ENCODE assay signal across 12 cellular contexts in genomic region chr12:75850751-75851462, GRCh38.
A peak's percentile ranks its signal among the peaks of the same experiment; 100 is the strongest.
DNase-seq lines count a peak whose midpoint lies in the region; ATAC-seq and TF ChIP-seq lines count a peak whose summit lies in the region.
"Had no signal": no experiment of that assay in that cellular context is flagged by ENCODE, and none has a peak within 500 bp of the region (broad histone marks: within the 10 kb centered on the region; RNA-seq: fewer than 3 reads in every experiment).

No MANE protein-coding gene starts in this region.

- no peaks in the 10 kb centered on the region for H3K36me3 Mint-ChIP-seq in type B pancreatic cell
- H3K36me3 Mint-ChIP-seq in CD14-positive monocyte = no peaks in the 10 kb centered on the region
- no peaks in the 10 kb centered on the region for H3K36me3 Mint-ChIP-seq in stimulated activated memory B cell treated with anti-CD40 and anti-IgM and Interleukin-4, amounts not matched to agents 10 μg/mL and 1 μg/mL and 100 μg/mL, for 72 hours

- peak; percentile 71 to 84 for DNase-seq in NCI-H2081 (lab: John Stamatoyannopoulos, UW)
- DNase-seq in NCI-H2081 treated with DMSO at 0.1 percent for 48 hours (lab: John Stamatoyannopoulos, UW) = no peak
- DNase-seq in PC-3 = peak; percentile 90
- peak; percentile 50 for DNase-seq in fibroblast of pulmonary artery (ENCODE audit: low read depth)
- no peak for DNase-seq in type B pancreatic cell (ENCODE audit: extremely low spot score, unreplicated experiment)
- no peak for DNase-seq in CD14-positive monocyte (ENCODE audit: low spot score)
- no peak for DNase-seq in stimulated activated CD4-positive, alpha-beta T cell treated with anti-CD3 and anti-CD28 coated beads, Interleukin-12 subunit alpha, Interleukin-12 subunit beta, amount 100 ng/mL, for 4 hours
- DNase-seq: ACHN; activated CD4-positive, alpha-beta T cell treated with anti-CD3 and anti-CD28 coated beads, Interleukin-2, amount 10 ng/mL, durations not matched to agents 7 days and 5 days; OCI-M1 had no signal

- H3K4me3 Mint-ChIP-seq in type B pancreatic cell = peak overlapping the region; percentile 61
- H3K4me3 Mint-ChIP-seq in CD14-positive monocyte = no peak overlapping the region
- no peak overlapping the region for H3K4me3 Mint-ChIP-seq in stimulated activated memory B cell treated with anti-CD40 and anti-IgM and Interleukin-4, amounts not matched to agents 10 μg/mL and 1 μg/mL and 100 μg/mL, for 72 hours
- H3K4me3 Mint-ChIP-seq: activated CD4-positive, alpha-beta T cell treated with anti-CD3 and anti-CD28 coated beads, Interleukin-2, amount 10 ng/mL, durations not matched to agents 7 days and 5 days had no signal

- peak overlapping the region; percentile 27; the same call in 1 of the 2 replicates for H2AFZ ChIP-seq in PC-3 (ENCODE audit: low read length)
- H2AFZ ChIP-seq: parathyroid adenoma had no signal

- peak overlapping the region; percentile 93 for H3K27ac ChIP-seq in PC-3 (ENCODE audit: low read length)
- H3K27ac ChIP-seq: parathyroid adenoma had no signal

- H3F3A ChIP-seq in PC-3 (ENCODE audit: low read length, unreplicated experiment) = no peaks in the 10 kb centered on the region

- no TSS peak for BruUV-seq in PC-3 (replicated peaks; lab: Mats Ljungman, UMichigan)

- POLR2A ChIA-PET in PC-3 (lab: Charles Lee; ENCODE audit: unreplicated experiment) = interaction anchor here (0.6 kb wide), 1 partner anchor 12 kb away, joined by 3 read pairs; no protein-coding TSS in a partner anchor

- no peaks in the 10 kb centered on the region for H4K20me1 ChIP-seq in PC-3 (ENCODE audit: low read length)

- no peaks in the 10 kb centered on the region for H3K79me2 ChIP-seq in PC-3 (ENCODE audit: low read length)
- H3K79me2 ChIP-seq: parathyroid adenoma had no signal

- H3K9me3 Mint-ChIP-seq in type B pancreatic cell = peaks cover 14% of the 10 kb centered on the region
- peaks cover 0 to 4% (median 0%) of the 10 kb centered on the region in 7 donors for H3K9me3 Mint-ChIP-seq in CD14-positive monocyte
- peaks cover 4% of the 10 kb centered on the region for H3K9me3 Mint-ChIP-seq in stimulated activated memory B cell treated with anti-CD40 and anti-IgM and Interleukin-4, amounts not matched to agents 10 μg/mL and 1 μg/mL and 100 μg/mL, for 72 hours

- H3K27ac Mint-ChIP-seq in type B pancreatic cell (peak overlapping the region; percentile 68), CD14-positive monocyte (no peak overlapping the region)
- H3K27ac Mint-ChIP-seq in stimulated activated memory B cell treated with anti-CD40 and anti-IgM and Interleukin-4, amounts not matched to agents 10 μg/mL and 1 μg/mL and 100 μg/mL, for 72 hours = no peak overlapping the region
- H3K27ac Mint-ChIP-seq: activated CD4-positive, alpha-beta T cell treated with anti-CD3 and anti-CD28 coated beads, Interleukin-2, amount 10 ng/mL, durations not matched to agents 7 days and 5 days had no signal

- H3K4me3 ChIP-seq in PC-3 (ENCODE audit: low read length) (no peak overlapping the region), fibroblast of pulmonary artery (replicated peaks; ENCODE audit: low read depth, low read length) (no peak overlapping the region)

- peak overlapping the region; percentile 42 for H3K9ac ChIP-seq in PC-3 (ENCODE audit: low read length)
- H3K9ac ChIP-seq: parathyroid adenoma had no signal

- H3K27me3 Mint-ChIP-seq in type B pancreatic cell (no peaks in the 10 kb centered on the region), CD14-positive monocyte (ENCODE audit: low read depth in 3 of 3) (peaks cover 2 to 7% (median 4%) of the 10 kb centered on the region in 3 donors)
- peaks cover 30% of the 10 kb centered on the region for H3K27me3 Mint-ChIP-seq in stimulated activated memory B cell treated with anti-CD40 and anti-IgM and Interleukin-4, amounts not matched to agents 10 μg/mL and 1 μg/mL and 100 μg/mL, for 72 hours

- H3K4me1 Mint-ChIP-seq in type B pancreatic cell (ENCODE audit: unreplicated experiment) (peaks cover 50% of the 10 kb centered on the region), CD14-positive monocyte (no peaks in the 10 kb centered on the region)
- H3K4me1 Mint-ChIP-seq in stimulated activated memory B cell treated with anti-CD40 and anti-IgM and Interleukin-4, amounts not matched to agents 10 μg/mL and 1 μg/mL and 100 μg/mL, for 72 hours = no peaks in the 10 kb centered on the region

- peaks cover 44% of the 10 kb centered on the region for H3K4me1 ChIP-seq in PC-3 (ENCODE audit: insufficient read depth, low read length)
- H3K4me1 ChIP-seq: parathyroid adenoma had no signal

- H3K9me2 ChIP-seq in PC-3 (replicated peaks; ENCODE audit: low read length) = no peaks in the 10 kb centered on the region

- intact Hi-C loops in PC-3 (cut with micrococcal nuclease) (no loop called here), CD14-positive monocyte (cut with micrococcal nuclease) (no loop called here)

- H3K9me3 ChIP-seq in PC-3 (ENCODE audit: low read length) = no peaks in the 10 kb centered on the region

- no peaks in the 10 kb centered on the region for H3K36me3 ChIP-seq in PC-3 (ENCODE audit: low read depth, low read length)

- CTCF ChIA-PET in PC-3 (lab: Charles Lee) = interaction anchor here (0.6 kb wide), 1 partner anchor 174 kb away, joined by 3 read pairs; no protein-coding TSS in a partner anchor

- peak overlapping the region; percentile 60 for H3K4me2 ChIP-seq in PC-3 (ENCODE audit: low read length)

- no peaks in the 10 kb centered on the region for H3K27me3 ChIP-seq in PC-3 (ENCODE audit: low read length)

- peak; percentile 86 for ATAC-seq in PC-3
- ATAC-seq in stimulated activated memory B cell treated with anti-CD40 and anti-IgM and Interleukin-4, amounts not matched to agents 10 μg/mL and 1 μg/mL and 100 μg/mL, for 72 hours = no peak

- TF ChIP-seq CTCF in PC-3 (conservative IDR thresholded peaks at IDR 0.05; ENCODE audit: low read depth, low read length) (no peak), fibroblast of pulmonary artery (IDR thresholded peaks at IDR 0.05; ENCODE audit: low read length, missing control alignments) (no peak), type B pancreatic cell (conservative IDR thresholded peaks at IDR 0.05) (no peak), CD14-positive monocyte (IDR thresholded peaks at IDR 0.05) (no peak)

Comparison
In these comparisons a context has a peak if more than half of its experiments do, and no peak if none do; other contexts are left out.
1. DNase-seq: peak in NCI-H2081 (2 of 2), PC-3 (single experiment) and fibroblast of pulmonary artery (single experiment); none in NCI-H2081 treated with DMSO at 0.1 percent for 48 hours (single experiment), type B pancreatic cell (single experiment), CD14-positive monocyte (single experiment) and stimulated activated CD4-positive, alpha-beta T cell treated with anti-CD3 and anti-CD28 coated beads, Interleukin-12 subunit alpha, Interleukin-12 subunit beta, amount 100 ng/mL, for 4 hours (single experiment).